ENCODE assay signal across 8 cellular contexts in the genomic region with DNA sequence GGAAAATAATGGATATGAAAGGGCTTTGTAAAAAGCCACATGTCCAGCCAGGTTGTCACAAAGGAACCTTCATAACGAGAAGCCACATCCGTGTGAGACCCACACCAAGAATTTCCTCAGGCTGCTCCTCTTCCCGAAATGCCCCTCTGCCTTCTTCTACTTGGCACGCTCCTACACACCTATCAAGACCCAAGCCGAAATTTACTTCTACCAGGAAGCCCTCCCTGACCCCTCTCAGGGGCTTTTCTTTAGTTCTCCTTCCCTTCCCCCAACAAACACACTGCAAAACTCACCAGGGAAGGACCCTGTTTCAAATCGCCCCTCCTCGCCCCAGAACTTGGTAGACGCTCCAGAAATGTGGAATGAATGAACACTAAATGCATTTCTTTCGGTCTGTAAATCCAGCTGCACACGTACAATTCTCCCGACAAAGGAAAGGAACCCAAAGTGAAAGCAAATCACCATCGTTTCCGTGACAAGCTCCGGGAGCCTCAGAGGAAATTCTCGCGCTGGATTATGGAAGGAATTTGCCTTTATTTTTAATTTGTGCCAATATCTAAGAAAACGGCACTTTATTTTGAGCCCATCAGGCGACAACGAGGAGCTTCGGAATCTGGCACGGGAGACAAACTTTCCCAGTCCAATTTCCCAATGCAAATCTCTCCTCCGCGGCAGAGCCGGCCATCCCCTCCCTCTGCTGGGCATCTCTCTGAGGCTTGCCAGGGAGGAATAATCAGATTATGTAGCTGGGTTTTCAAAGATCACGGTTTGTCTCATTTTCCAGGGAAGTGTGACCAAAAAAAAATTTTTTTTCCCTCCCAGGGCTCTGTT. TPM values are rescaled to one million over a fixed set of nuclear protein-coding genes. Genes with fewer than 3 reads are reported as not detected.
DNase-seq lines count a peak whose midpoint lies in the region; ATAC-seq and TF ChIP-seq lines count a peak whose summit lies in the region.

No MANE protein-coding gene starts in this region.

- no peaks in the 10 kb centered on the region for H3K36me3 Mint-ChIP-seq in chondrocyte (ENCODE audit: low read depth)

- H3K9me3 Mint-ChIP-seq in chondrocyte (ENCODE audit: low read depth) = no peaks in the 10 kb centered on the region

- H3K9me3 ChIP-seq in mucosa of rectum (ENCODE audit: control insufficient read depth in 2 of 2, low read length in 2 of 2) = no peaks in the 10 kb centered on the region

- peak overlapping the region; percentile 84 for H3K27ac Mint-ChIP-seq in chondrocyte (ENCODE audit: unreplicated experiment)

- peaks cover 9 to 16% of the 10 kb centered on the region in 2 donors for H3K27me3 ChIP-seq in mucosa of rectum (ENCODE audit: control insufficient read depth in 2 of 2, insufficient read depth in 2 of 2, low read length in 2 of 2)

- POLR2A ChIA-PET in AG04449 (lab: Yijun Ruan, JAX) = interaction anchor here (0.7 to 1.0 kb wide), 2 partner anchors 15 to 36 kb away, joined by 4 read pairs; no protein-coding TSS in a partner anchor

- no peak for ATAC-seq in GM21528 (IDR thresholded peaks at IDR 0.05; ENCODE audit: low FRiP score, unreplicated experiment)

- peak; percentile 40 for TF ChIP-seq CTCF in AG04449 (IDR thresholded peaks at IDR 0.05; ENCODE audit: insufficient read depth, low read length, missing control alignments)
- TF ChIP-seq CTCF in chondrocyte (IDR thresholded peaks at IDR 0.05) = peak; percentile 74

- peak overlapping the region; percentile 72 for H3K4me3 Mint-ChIP-seq in chondrocyte (ENCODE audit: unreplicated experiment)

- H3K27ac ChIP-seq in mucosa of rectum (ENCODE audit: low read depth in 2 of 2, low read length in 2 of 2) = no peak overlapping the region

- CTCF ChIA-PET in AG04449 (lab: Yijun Ruan, JAX) = interaction anchor here (0.8 to 2.0 kb wide), 9 partner anchors 9 to 333 kb away, joined by 3 to 16 read pairs (median 4); no protein-coding TSS in a partner anchor

- peaks cover 26% of the 10 kb centered on the region for H3K4me1 Mint-ChIP-seq in chondrocyte (ENCODE audit: low read depth)

- H3K4me1 ChIP-seq in mucosa of rectum (ENCODE audit: control insufficient read depth in 2 of 2, insufficient read depth in 2 of 2, low read length in 2 of 2) = peaks cover 2 to 3% of the 10 kb centered on the region in 2 donors

- H3K4me3 ChIP-seq in AG04449 (ENCODE audit: low read depth, low read length) (peak overlapping the region; percentile 66), mucosa of rectum (ENCODE audit: low read length in 2 of 2) (peak overlapping the region; percentile 57 to 75)

- H3K27me3 Mint-ChIP-seq in chondrocyte (ENCODE audit: low read depth) = peaks cover 16% of the 10 kb centered on the region

- H3K36me3 ChIP-seq in mucosa of rectum (ENCODE audit: control insufficient read depth in 2 of 2, insufficient read depth in 2 of 2, low read length in 2 of 2) = no peaks in the 10 kb centered on the region

- no peak for DNase-seq in AG04449 (ENCODE audit: low read depth, low spot score)
- DNase-seq in HT1080 (ENCODE audit: low read depth) = peak; percentile 27
- DNase-seq in chondrocyte (ENCODE audit: low spot score) = no peak
- no peak for DNase-seq in NCI-H2196 (lab: John Stamatoyannopoulos, UW; ENCODE audit: unreplicated experiment)
- DNase-seq in activated gamma-delta T cell treated with Interleukin-2 at 50 U/mL for 16 hours = no peak
- no peak for DNase-seq in globus pallidus (ENCODE audit: low spot score)

- peak overlapping the region in 1 of 2 donors; percentile 21 for H3K9ac ChIP-seq in mucosa of rectum (ENCODE audit: low read depth in 1 of 2, low read length in 2 of 2)

RNA-seq across cellular contexts. Expression of gene SHISAL1, which starts 13.2 kb away (rescaled TPM):
- total RNA-seq in HT1080 (2014; rRNA removed; shearing (Covaris generic)) = 1.7 and 2.1 TPM in 2 replicates
- polyA plus RNA-seq in HT1080 (2015; cell fraction: cytosol; rRNA removed) = 1.7 TPM in 2 replicates
- 1.8 and 2.2 TPM in 2 replicates for polyA plus RNA-seq in HT1080 (2015; cell fraction: nucleus; rRNA removed)
- 7.5 to 20.9 TPM (median 8.3 TPM) in 3 replicates for total RNA-seq in chondrocyte
